ENCODE assay signal across 28 cellular contexts in the genomic region with DNA sequence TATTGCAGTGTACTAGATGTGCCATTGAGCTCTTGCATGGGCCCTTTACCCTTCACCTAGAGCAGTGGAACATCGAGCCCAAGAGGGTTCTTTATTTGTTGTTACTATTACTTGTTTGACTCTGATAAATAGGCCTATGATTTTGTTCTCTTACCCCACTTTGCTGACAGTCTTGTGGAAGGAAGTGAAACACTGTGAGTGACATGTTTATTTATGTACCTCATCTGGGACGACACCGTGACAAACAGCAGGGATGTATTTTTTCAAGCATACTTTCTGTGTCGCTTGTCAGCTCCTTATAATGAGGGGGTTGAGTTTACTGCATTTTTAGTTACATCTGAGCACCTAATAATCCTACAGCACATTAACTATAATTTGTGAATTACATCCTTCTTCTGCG.
"Had no signal": no experiment of that assay in that cellular context is flagged by ENCODE, and none has a peak within 500 bp of the region (broad histone marks: within the 10 kb centered on the region; RNA-seq: fewer than 3 reads in every experiment).

No MANE protein-coding gene starts in this region.

- H3K4me3 ChIP-seq: esophagus muscularis mucosa, gastroesophageal sphincter, heart left ventricle, left lung, mucosa of descending colon, neural progenitor cell, smooth muscle cell, suprapubic skin, transverse colon, vagina had no signal

- H3K79me2 ChIP-seq: parathyroid adenoma had no signal

- H3K36me3 Mint-ChIP-seq: mesothelial cell of epicardium, naive B cell, neural progenitor cell had no signal

- H3K27ac Mint-ChIP-seq: dendritic cell treated with granulocyte-macrophage colony-stimulating factor and Interleukin-4, amounts not matched to agents 40 ng/mL and 50 ng/mL, for 4 days; mesothelial cell of epicardium; natural killer cell treated with Interleukin-12 subunit alpha and Interleukin-12 subunit beta and Interleukin-15 and Interleukin-18, amount 100 ng/mL, for 72 hours; neural progenitor cell; progenitor cell of endocrine pancreas; stimulated activated naive CD8-positive, alpha-beta T cell treated with anti-CD3 and anti-CD28 coated beads, Interleukin-15, amount 100 ng/mL, for 72 hours had no signal

- H3K4me1 ChIP-seq: esophagus muscularis mucosa, foreskin keratinocyte, gastroesophageal sphincter, heart left ventricle, left lung, neural progenitor cell, parathyroid adenoma, suprapubic skin, transverse colon, vagina had no signal

- H3K4me2 ChIP-seq: neural progenitor cell, smooth muscle cell had no signal

- H3K27me3 Mint-ChIP-seq: dendritic cell treated with granulocyte-macrophage colony-stimulating factor and Interleukin-4, amounts not matched to agents 40 ng/mL and 50 ng/mL, for 4 days; naive B cell; natural killer cell treated with Interleukin-12 subunit alpha and Interleukin-12 subunit beta and Interleukin-15 and Interleukin-18, amount 100 ng/mL, for 72 hours; progenitor cell of endocrine pancreas; stimulated activated naive CD8-positive, alpha-beta T cell treated with anti-CD3 and anti-CD28 coated beads, Interleukin-15, amount 100 ng/mL, for 72 hours had no signal

- H3K9me3 Mint-ChIP-seq: mesothelial cell of epicardium, neural progenitor cell had no signal

- H3K27ac ChIP-seq: esophagus muscularis mucosa, foreskin keratinocyte, gastroesophageal sphincter, heart left ventricle, left lung, neural progenitor cell, parathyroid adenoma, suprapubic skin, transverse colon, vagina had no signal

- H3K9ac ChIP-seq: neural progenitor cell, parathyroid adenoma had no signal

- H3K36me3 ChIP-seq: esophagus muscularis mucosa, gastroesophageal sphincter, heart left ventricle, left lung, neural progenitor cell, suprapubic skin, transverse colon, vagina had no signal

- H3K4me1 Mint-ChIP-seq: mesothelial cell of epicardium; naive B cell; neural progenitor cell; stimulated activated naive CD8-positive, alpha-beta T cell treated with anti-CD3 and anti-CD28 coated beads, Interleukin-15, amount 100 ng/mL, for 72 hours had no signal

- H2AFZ ChIP-seq: neural progenitor cell, parathyroid adenoma had no signal

- ATAC-seq: foreskin keratinocyte; gastroesophageal sphincter; heart left ventricle; left cardiac atrium; left lung; mucosa of descending colon; natural killer cell treated with Interleukin-12 subunit alpha and Interleukin-12 subunit beta and Interleukin-15 and Interleukin-18, amount 100 ng/mL, for 72 hours; sciatic nerve; stimulated activated naive CD8-positive, alpha-beta T cell treated with anti-CD3 and anti-CD28 coated beads, Interleukin-15, amount 100 ng/mL, for 72 hours had no signal

- H3K27me3 ChIP-seq: esophagus muscularis mucosa, heart left ventricle, left lung, neural progenitor cell, suprapubic skin, transverse colon, vagina had no signal

- H3K9me3 ChIP-seq: esophagus muscularis mucosa, gastroesophageal sphincter, heart left ventricle, left lung, mucosa of descending colon, suprapubic skin, transverse colon, vagina had no signal

- DNase-seq: effector memory CD4-positive, alpha-beta T cell; heart left ventricle; hippocampal formation; left cardiac atrium; left lung; mesenchymal stem cell; mucosa of descending colon; naive B cell; stimulated activated CD4-positive, alpha-beta T cell treated with anti-CD3 and anti-CD28 coated beads, Interleukin-12 subunit alpha, Interleukin-12 subunit beta, amount 100 ng/mL, for 4 hours; stimulated activated CD4-positive, alpha-beta T cell treated with anti-CD3 and anti-CD28 coated beads, Interleukin-1b, Interleukin-23, amount 100 ng/mL, for 48 hours; stimulated activated CD4-positive, alpha-beta T cell treated with anti-CD3 and anti-CD28 coated beads, Interleukin-4, amount 100 ng/mL, for 1 hour; stimulated activated CD8-positive, alpha-beta memory T cell treated with anti-CD3 and anti-CD28 coated beads, Interleukin-4, amount 100 ng/mL, for 48 hours; stimulated activated naive CD4-positive, alpha-beta T cell; stimulated activated naive CD8-positive, alpha-beta T cell treated with anti-CD3 and anti-CD28 coated beads, Interleukin-15, amount 100 ng/mL, for 72 hours; transverse colon had no signal

- H3K4me3 Mint-ChIP-seq: dendritic cell treated with granulocyte-macrophage colony-stimulating factor and Interleukin-4, amounts not matched to agents 40 ng/mL and 50 ng/mL, for 4 days; mesothelial cell of epicardium; naive B cell; natural killer cell treated with Interleukin-12 subunit alpha and Interleukin-12 subunit beta and Interleukin-15 and Interleukin-18, amount 100 ng/mL, for 72 hours; neural progenitor cell; stimulated activated naive CD8-positive, alpha-beta T cell treated with anti-CD3 and anti-CD28 coated beads, Interleukin-15, amount 100 ng/mL, for 72 hours had no signal
